In genomic region chr1:197200468-197200899, GRCh38 we compare ENCODE assay signal across 8 cellular contexts. TPM values are rescaled to one million over a fixed set of nuclear protein-coding genes. Genes with fewer than 3 reads are reported as not detected.
DNase-seq lines count a peak whose midpoint lies in the region; ATAC-seq and TF ChIP-seq lines count a peak whose summit lies in the region.

No MANE protein-coding gene starts in this region.

- H3K4me1 ChIP-seq in BE2C (peaks cover 6% of the 10 kb centered on the region), RWPE2 (ENCODE audit: insufficient read depth, poor library complexity, severe bottlenecking) (peaks cover 37% of the 10 kb centered on the region), duodenal mucosa (ENCODE audit: control insufficient read depth in 1 of 2, insufficient read depth in 2 of 2, low read length in 2 of 2) (peaks cover 20 to 39% of the 10 kb centered on the region in 2 donors), vagina (peaks cover 58% of the 10 kb centered on the region)

- H3K9ac ChIP-seq in duodenal mucosa (ENCODE audit: low read depth in 1 of 2, low read length in 2 of 2): peak overlapping the region; percentile 94 to 97

- no peak for TF ChIP-seq POLR2A in vagina (IDR thresholded peaks at IDR 0.05)

- H3K4me3 ChIP-seq in BE2C (ENCODE audit: low read depth, low read length) (peak overlapping the region; percentile 75), RWPE2 (ENCODE audit: severe bottlenecking) (peak overlapping the region; percentile 78), duodenal mucosa (ENCODE audit: low read depth in 1 of 2, low read length in 2 of 2) (peak overlapping the region; percentile 98 to 99), vagina (peak overlapping the region; percentile 73 to 85)

- ATAC-seq in GM21390 (IDR thresholded peaks at IDR 0.05; ENCODE audit: unreplicated experiment): peak; percentile 1
- ATAC-seq in RWPE2 (ENCODE audit: low read depth): no peak
- no peak for ATAC-seq in GM21786 (IDR thresholded peaks at IDR 0.05; ENCODE audit: unreplicated experiment)

- no peaks in the 10 kb centered on the region for H3K9me3 ChIP-seq in BE2C
- H3K9me3 ChIP-seq in RWPE2 (ENCODE audit: severe bottlenecking): no peaks in the 10 kb centered on the region
- H3K9me3 ChIP-seq in duodenal mucosa (ENCODE audit: control insufficient read depth in 1 of 2, low read length in 2 of 2): no peaks in the 10 kb centered on the region
- no peaks in the 10 kb centered on the region for H3K9me3 ChIP-seq in vagina

- intact Hi-C loops in vagina (cut with DNase I): no loop called here

- no peak for DNase-seq in BE2C
- DNase-seq in RWPE2 (ENCODE audit: low spot score): no peak
- DNase-seq in midbrain (lab: John Stamatoyannopoulos, UW): peak; percentile 28
- no peak for DNase-seq in vagina (ENCODE audit: extremely low spot score in 2 of 2)
- DNase-seq in HK-2 (ENCODE audit: unreplicated experiment): no peak

- no peaks in the 10 kb centered on the region for H3K27me3 ChIP-seq in BE2C
- no peaks in the 10 kb centered on the region for H3K27me3 ChIP-seq in RWPE2 (ENCODE audit: insufficient read depth, poor library complexity, severe bottlenecking)
- no peaks in the 10 kb centered on the region for H3K27me3 ChIP-seq in duodenal mucosa (ENCODE audit: control insufficient read depth in 1 of 2, insufficient read depth in 2 of 2, low read length in 2 of 2)
- no peaks in the 10 kb centered on the region for H3K27me3 ChIP-seq in vagina

- no peak for TF ChIP-seq CTCF in BE2C (IDR thresholded peaks at IDR 0.05; ENCODE audit: low read depth, low read length)
- TF ChIP-seq CTCF in RWPE2 (IDR thresholded peaks at IDR 0.05; ENCODE audit: poor library complexity, severe bottlenecking): no peak
- TF ChIP-seq CTCF in vagina (IDR thresholded peaks at IDR 0.05): no peak

- H3K36me3 ChIP-seq in BE2C (no peaks in the 10 kb centered on the region), RWPE2 (ENCODE audit: low read depth) (peaks cover 9% of the 10 kb centered on the region; the same call in 1 of the 2 replicates), duodenal mucosa (ENCODE audit: control insufficient read depth in 1 of 2, insufficient read depth in 2 of 2, low read length in 2 of 2) (no peaks in the 10 kb centered on the region), vagina (no peaks in the 10 kb centered on the region)

- H3K27ac ChIP-seq in RWPE2 (ENCODE audit: poor library complexity, severe bottlenecking) (peak overlapping the region; percentile 61), duodenal mucosa (ENCODE audit: low read depth, low read length) (peak overlapping the region; percentile 86), vagina (peak overlapping the region; percentile 88)

RNA-seq across cellular contexts. Expression of gene ZBTB41, which starts 0.6 kb away (rescaled TPM):
- 1.0 TPM for polyA plus RNA-seq in BE2C (2012; ENCODE audit: insufficient read depth, insufficient read length, low read depth)
- 8.8 TPM for total RNA-seq in vagina

RNA-seq across cellular contexts. Expression of gene ASPM, which starts 54.0 kb away (rescaled TPM):
- polyA plus RNA-seq in BE2C (2012; ENCODE audit: insufficient read depth, insufficient read length, low read depth): 3.2 TPM
- 4.2 TPM for total RNA-seq in vagina
